ENCODE assay signal across 1 cellular context in genomic region chr17:41284043-41284442, GRCh38.
TF ChIP-seq lines count a peak whose summit lies in the region.

No MANE protein-coding gene starts in this region.

TF ChIP-seq in endothelial cell of umbilical vein, 7 proteins besides CTCF, POLR2A, EP300 and RAD21:
- TF ChIP-seq JUN (IDR thresholded peaks at IDR 0.05; ENCODE audit: borderline replicate concordance, insufficient read depth, insufficient read length, low read depth) (no peak), GATA2 (IDR thresholded peaks at IDR 0.05; ENCODE audit: insufficient read depth, insufficient read length, low read depth, low read length) (no peak), MYC (IDR thresholded peaks at IDR 0.05; ENCODE audit: low read depth, low read length) (no peak), POLR2AphosphoS5 (IDR thresholded peaks at IDR 0.05; ENCODE audit: insufficient read depth, low read depth, low read length) (no peak), FOS (IDR thresholded peaks at IDR 0.05; ENCODE audit: borderline replicate concordance, insufficient read depth, low read length) (no peak), EZH2 (IDR thresholded peaks at IDR 0.05; ENCODE audit: borderline replicate concordance, low read depth, low read length, severe bottlenecking) (no peak)
- TF ChIP-seq, protein P1, sequence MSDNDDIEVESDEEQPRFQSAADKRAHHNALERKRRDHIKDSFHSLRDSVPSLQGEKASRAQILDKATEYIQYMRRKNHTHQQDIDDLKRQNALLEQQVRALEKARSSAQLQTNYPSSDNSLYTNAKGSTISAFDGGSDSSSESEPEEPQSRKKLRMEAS (IDR thresholded peaks at IDR 0.05; ENCODE audit: insufficient read depth, insufficient read length), result no peak
